ENCODE assay signal across 20 cellular contexts in genomic region chr2:137194111-137194510, GRCh38.
"Had no signal": no experiment of that assay in that cellular context is flagged by ENCODE, and none has a peak within 500 bp of the region (broad histone marks: within the 10 kb centered on the region; RNA-seq: fewer than 3 reads in every experiment).

No MANE protein-coding gene starts in this region.

- H3K9me3 ChIP-seq: SK-N-SH had no signal

- FAIRE-seq: HepG2, K562 had no signal

- ATAC-seq: HepG2, K562 had no signal

- H3K9ac ChIP-seq: KMS-11, SK-N-SH had no signal

- H3K4me2 ChIP-seq: KMS-11, SK-N-SH had no signal

- H3K4me3 Mint-ChIP-seq: IgD-negative memory B cell had no signal

- H3K27ac ChIP-seq: KMS-11 had no signal

- DNase-seq: NCI-H1092, NCI-H1105 treated with DMSO at 0.1 percent for 48 hours, NCI-H1417 treated with DMSO at 0.1 percent for 48 hours, NCI-H146, NCI-H1694 treated with DMSO at 0.1 percent for 48 hours, NCI-H1930, NCI-H2081, NCI-H2107, NCI-H2227 treated with DMSO at 0.1 percent for 48 hours, NCI-H524, NCI-H526 treated with DMSO at 0.1 percent for 48 hours, NCI-H774, Right ventricle myocardium superior, RPMI8226, SK-N-SH, SW 1271 had no signal

- H3K4me1 Mint-ChIP-seq: IgD-negative memory B cell had no signal

- H3K36me3 Mint-ChIP-seq: IgD-negative memory B cell had no signal

- H3K27me3 Mint-ChIP-seq: IgD-negative memory B cell had no signal

- H3K27ac Mint-ChIP-seq: IgD-negative memory B cell had no signal

- H3K4me3 ChIP-seq: K562 had no signal
